Comparison of ENCODE assay signal across 14 cellular contexts in genomic region chr7:46937826-46938225, GRCh38.
DNase-seq lines count a peak whose midpoint lies in the region; ATAC-seq and TF ChIP-seq lines count a peak whose summit lies in the region.
"Had no signal": no experiment of that assay in that cellular context is flagged by ENCODE, and none has a peak within 500 bp of the region (broad histone marks: within the 10 kb centered on the region; RNA-seq: fewer than 3 reads in every experiment).

No MANE protein-coding gene starts in this region.

- H3K9me3 Mint-ChIP-seq in CD14-positive monocyte: peaks cover 0 to 3% (median 0%) of the 10 kb centered on the region in 7 donors

- no peak overlapping the region for H3K4me3 Mint-ChIP-seq in CD14-positive monocyte
- H3K4me3 Mint-ChIP-seq: CD4-positive, alpha-beta T cell had no signal

- no peak overlapping the region for H2BK5ac ChIP-seq in mesendoderm (ENCODE audit: low read length)

- H3K4me2 ChIP-seq in BLaER1 treated with 17β-estradiol and CSF1 and Interleukin-3, amounts not matched to agents 10 nM and 100 nM: peak overlapping the region in 6 of 11 experiments; percentile 3 to 46 (median 34); a peak in 5 of 22 replicates
- no peak overlapping the region for H3K4me2 ChIP-seq in mesendoderm (ENCODE audit: low read length)

- H3K79me2 ChIP-seq in mesendoderm (ENCODE audit: control insufficient read depth, insufficient read depth, low read length): no peaks in the 10 kb centered on the region

- TF ChIP-seq CTCF in left ventricle myocardium inferior (IDR thresholded peaks at IDR 0.05; ENCODE audit: borderline replicate concordance) (no peak), CD14-positive monocyte (IDR thresholded peaks at IDR 0.05) (no peak)

- no peaks in the 10 kb centered on the region for H4K20me1 ChIP-seq in BLaER1 treated with 17β-estradiol and CSF1 and Interleukin-3, amounts not matched to agents 10 nM and 100 nM

- no peak overlapping the region for H3K4ac ChIP-seq in mesendoderm (ENCODE audit: low read depth, low read length)

- H3K27me3 ChIP-seq in left ventricle myocardium inferior (ENCODE audit: low read depth): no peaks in the 10 kb centered on the region
- no peaks in the 10 kb centered on the region for H3K27me3 ChIP-seq in BLaER1 treated with 17β-estradiol and CSF1 and Interleukin-3, amounts not matched to agents 10 nM and 100 nM
- H3K27me3 ChIP-seq in mesendoderm (ENCODE audit: insufficient read depth, low read length, poor library complexity): no peaks in the 10 kb centered on the region

- no peak overlapping the region for H4K5ac ChIP-seq in mesendoderm (ENCODE audit: low read length)

- no peak overlapping the region for H3K56ac ChIP-seq in mesendoderm (ENCODE audit: low read length)

- peaks cover 0 to 4% (median 3%) of the 10 kb centered on the region in 3 donors for H3K27me3 Mint-ChIP-seq in CD14-positive monocyte (ENCODE audit: low read depth in 3 of 3)
- H3K27me3 Mint-ChIP-seq: CD4-positive, alpha-beta T cell had no signal

- no peak overlapping the region for H3K23ac ChIP-seq in mesendoderm (ENCODE audit: low read length)

- H3K4me1 ChIP-seq in left ventricle myocardium inferior (peaks cover 30% of the 10 kb centered on the region), mesendoderm (ENCODE audit: control insufficient read depth, low read depth, low read length) (no peaks in the 10 kb centered on the region)
- H3K4me1 ChIP-seq in BLaER1 treated with 17β-estradiol and CSF1 and Interleukin-3, amounts not matched to agents 10 nM and 100 nM: peaks cover 9 to 29% (median 24%) of the 10 kb centered on the region in 10 experiments; a peak in 19 of 20 replicates
- H3K4me1 ChIP-seq: Caco-2, HAP-1 had no signal

- H3K36me3 ChIP-seq in left ventricle myocardium inferior (no peaks in the 10 kb centered on the region), mesendoderm (ENCODE audit: control insufficient read depth, insufficient read depth, low read length) (no peaks in the 10 kb centered on the region)
- H3K36me3 ChIP-seq in BLaER1 treated with 17β-estradiol and CSF1 and Interleukin-3, amounts not matched to agents 10 nM and 100 nM: no peaks in the 10 kb centered on the region
- H3K36me3 ChIP-seq: HAP-1 had no signal

- no peak overlapping the region for H3K18ac ChIP-seq in mesendoderm (ENCODE audit: low read length)

- H3K36me3 Mint-ChIP-seq in CD14-positive monocyte: no peaks in the 10 kb centered on the region

- ATAC-seq in Right ventricle myocardium superior (ENCODE audit: poor library complexity) (peak; percentile 72), left cardiac atrium (peak; percentile 71 to 83), GM21825 (IDR thresholded peaks at IDR 0.05; ENCODE audit: unreplicated experiment) (no peak)

- H3K27ac ChIP-seq in left ventricle myocardium inferior (replicated peaks) (no peak overlapping the region), mesendoderm (ENCODE audit: low read depth, low read length) (no peak overlapping the region)
- H3K27ac ChIP-seq in BLaER1 treated with 17β-estradiol and CSF1 and Interleukin-3, amounts not matched to agents 10 nM and 100 nM: peak overlapping the region in 1 of 11 experiments; percentile 13; a peak in 1 of 22 replicates
- H3K27ac ChIP-seq: GM23248 had no signal

- no peak overlapping the region for H2BK15ac ChIP-seq in mesendoderm (replicated peaks; ENCODE audit: low read depth)

- H3K27ac Mint-ChIP-seq in CD14-positive monocyte: no peak overlapping the region
- H3K27ac Mint-ChIP-seq: CD4-positive, alpha-beta T cell had no signal

- H3K4me3 ChIP-seq in left ventricle myocardium inferior: no peak overlapping the region
- H3K4me3 ChIP-seq in BLaER1 treated with 17β-estradiol and CSF1 and Interleukin-3, amounts not matched to agents 10 nM and 100 nM: no peak overlapping the region
- no peak overlapping the region for H3K4me3 ChIP-seq in mesendoderm (ENCODE audit: low read length)
- H3K4me3 ChIP-seq: GM23248, HAP-1 had no signal

- no peak overlapping the region for H4K8ac ChIP-seq in mesendoderm (ENCODE audit: low read depth, low read length)

- H3K9me3 ChIP-seq in left ventricle myocardium inferior (replicated peaks): no peaks in the 10 kb centered on the region
- peaks cover 0 to 8% (median 0%) of the 10 kb centered on the region in 11 experiments; a peak in 4 of 22 replicates for H3K9me3 ChIP-seq in BLaER1 treated with 17β-estradiol and CSF1 and Interleukin-3, amounts not matched to agents 10 nM and 100 nM (replicated peaks in 1 of 11)
- H3K9me3 ChIP-seq: Caco-2, HAP-1 had no signal

- intact Hi-C loops in Right ventricle myocardium superior (cut with DNase I): no loop called here
- intact Hi-C loops in left ventricle myocardium inferior (cut with micrococcal nuclease): loop anchor here (5.0 kb wide), 1 partner anchor 486 kb away; no protein-coding TSS in a partner anchor
- intact Hi-C loops in left cardiac atrium (cut with DNase I): no loop called here
- intact Hi-C loops in CD14-positive monocyte (cut with micrococcal nuclease): no loop called here

- no peak for DNase-seq in Right ventricle myocardium superior
- no peak for DNase-seq in left ventricle myocardium inferior
- DNase-seq in left cardiac atrium: no peak
- peak; percentile 29 for DNase-seq in mesendoderm
- no peak for DNase-seq in anterior cingulate cortex (lab: John Stamatoyannopoulos, UW)
- no peak for DNase-seq in CD14-positive monocyte (ENCODE audit: low spot score)
- DNase-seq: 8988T; C1 segment of cervical spinal cord; Caco-2; CD4-positive, alpha-beta T cell; GM23248 had no signal

- no peaks in the 10 kb centered on the region for H3K4me1 Mint-ChIP-seq in CD14-positive monocyte

- no peaks in the 10 kb centered on the region for H3K79me1 ChIP-seq in mesendoderm (ENCODE audit: low read length)

- no peak overlapping the region for H2BK120ac ChIP-seq in mesendoderm (ENCODE audit: low read depth, low read length)

- WGBS in mesendoderm (ENCODE audit: extremely low coverage, insufficient coverage, low lambda C conversion rate): 100% methylated on average over 1 of the region's 3 CpGs

- H2AK5ac ChIP-seq in mesendoderm (ENCODE audit: low read length): no peak overlapping the region

- H3K9ac ChIP-seq in BLaER1 treated with 17β-estradiol and CSF1 and Interleukin-3, amounts not matched to agents 10 nM and 100 nM: no peak overlapping the region
- no peak overlapping the region for H3K9ac ChIP-seq in mesendoderm (ENCODE audit: low read length)
- H3K9ac ChIP-seq: GM23248 had no signal
